ENCODE assay signal across 22 cellular contexts in genomic region chr1:203124546-203125317, GRCh38. TPM values are rescaled to one million over a fixed set of nuclear protein-coding genes. Genes with fewer than 3 reads are reported as not detected.
DNase-seq lines count a peak whose midpoint lies in the region; ATAC-seq and TF ChIP-seq lines count a peak whose summit lies in the region.
"Had no signal": no experiment of that assay in that cellular context is flagged by ENCODE, and none has a peak within 500 bp of the region (broad histone marks: within the 10 kb centered on the region; RNA-seq: fewer than 3 reads in every experiment).

No MANE protein-coding gene starts in this region.

- H2AFZ ChIP-seq in PC-3 (ENCODE audit: low read length), result no peak overlapping the region

- H3K9ac ChIP-seq in PC-3 (ENCODE audit: low read length), result no peak overlapping the region

- ATAC-seq in PC-3, result no peak
- no peak for ATAC-seq in activated CD8-positive, alpha-beta T cell treated with anti-CD3 and anti-CD28 coated beads, Interleukin-2, amount 10 ng/mL, durations not matched to agents 7 days and 5 days
- no peak for ATAC-seq in GM21737 (IDR thresholded peaks at IDR 0.05; ENCODE audit: unreplicated experiment)
- ATAC-seq: activated CD4-positive, CD25-positive, alpha-beta regulatory T cell treated with anti-CD3 and anti-CD28 coated beads, Interleukin-2, amount 50 U/mL, for 24 hours; mucosa of descending colon; stimulated activated naive B cell treated with anti-CD40 and anti-IgM and Interleukin-4, amounts not matched to agents 10 μg/mL and 1 μg/mL and 100 μg/mL, for 72 hours; T-helper 17 cell had no signal

- H3K36me3 Mint-ChIP-seq in activated CD8-positive, alpha-beta T cell treated with anti-CD3 and anti-CD28 coated beads, Interleukin-2, amount 10 ng/mL, durations not matched to agents 7 days and 5 days (ENCODE audit: low read depth), result no peaks in the 10 kb centered on the region
- H3K36me3 Mint-ChIP-seq: activated naive CD8-positive, alpha-beta T cell treated with anti-CD3 and anti-CD28 coated beads, Interleukin-2, amount 10 ng/mL, durations not matched to agents 7 days and 5 days; stimulated activated naive B cell treated with anti-CD40 and anti-IgM and Interleukin-4, amounts not matched to agents 10 μg/mL and 1 μg/mL and 100 μg/mL, for 72 hours had no signal

- H3K9me3 Mint-ChIP-seq in activated CD8-positive, alpha-beta T cell treated with anti-CD3 and anti-CD28 coated beads, Interleukin-2, amount 10 ng/mL, durations not matched to agents 7 days and 5 days (ENCODE audit: insufficient read depth), result no peaks in the 10 kb centered on the region
- H3K9me3 Mint-ChIP-seq: activated naive CD8-positive, alpha-beta T cell treated with anti-CD3 and anti-CD28 coated beads, Interleukin-2, amount 10 ng/mL, durations not matched to agents 7 days and 5 days; activated T-cell treated with anti-CD3 and anti-CD28 coated beads, Interleukin-2, amount 50 U/mL, for 24 hours; stimulated activated naive B cell treated with anti-CD40 and anti-IgM and Interleukin-4, amounts not matched to agents 10 μg/mL and 1 μg/mL and 100 μg/mL, for 72 hours had no signal

- POLR2A ChIA-PET in PC-3 (lab: Charles Lee; ENCODE audit: unreplicated experiment), result no interaction called here
- POLR2A ChIA-PET in activated CD8-positive, alpha-beta T cell treated with anti-CD3 and anti-CD28 coated beads, Interleukin-2, amount 10 ng/mL, durations not matched to agents 7 days and 5 days (lab: Charles Lee), result no interaction called here

- peak; percentile 78 for DNase-seq in A172 (ENCODE audit: low spot score)
- peak; percentile 59 for DNase-seq in Daoy (ENCODE audit: low read depth)
- peak; percentile 68 for DNase-seq in PC-3
- peak; percentile 30 for DNase-seq in fibroblast of mammary gland (ENCODE audit: low read depth)
- DNase-seq in brain microvascular endothelial cell, result no peak
- no peak for DNase-seq in activated CD8-positive, alpha-beta T cell treated with anti-CD3 and anti-CD28 coated beads, Interleukin-2, amount 10 ng/mL, durations not matched to agents 7 days and 5 days
- DNase-seq in NCI-H748 treated with DMSO at 0.1 percent for 48 hours (lab: John Stamatoyannopoulos, UW), result no peak
- DNase-seq: activated naive CD8-positive, alpha-beta T cell treated with anti-CD3 and anti-CD28 coated beads, Interleukin-2, amount 10 ng/mL, durations not matched to agents 7 days and 5 days; activated T-cell treated with anti-CD3 and anti-CD28 coated beads, Interleukin-2, amount 50 U/mL, for 24 hours; BE2C; cerebellar nuclear complex; mucosa of descending colon; NCI-H187 treated with DMSO at 0.1 percent for 48 hours; NCI-H526 treated with DMSO at 0.1 percent for 48 hours; stimulated activated naive B cell treated with anti-CD40 and anti-IgM and Interleukin-4, amounts not matched to agents 10 μg/mL and 1 μg/mL and 100 μg/mL, for 72 hours; T-helper 17 cell had no signal

- no peak overlapping the region for H3K4me2 ChIP-seq in PC-3 (ENCODE audit: low read length)

- in situ Hi-C loops in brain microvascular endothelial cell (cut with HindIII; ENCODE audit: low pct_ligation_motif_present, low sequenced_read_pairs), result no loop called here

- peaks cover 72% of the 10 kb centered on the region for H3K27me3 Mint-ChIP-seq in activated CD8-positive, alpha-beta T cell treated with anti-CD3 and anti-CD28 coated beads, Interleukin-2, amount 10 ng/mL, durations not matched to agents 7 days and 5 days (ENCODE audit: low read depth)

- CTCF ChIA-PET in PC-3 (lab: Charles Lee), result no interaction called here
- CTCF ChIA-PET in activated CD8-positive, alpha-beta T cell treated with anti-CD3 and anti-CD28 coated beads, Interleukin-2, amount 10 ng/mL, durations not matched to agents 7 days and 5 days (lab: Charles Lee), result interaction anchor here (1.3 kb wide), 1 partner anchor 12 kb away, joined by 3 read pairs; no protein-coding TSS in a partner anchor

- H3K9me3 ChIP-seq in PC-3 (ENCODE audit: low read length), result no peaks in the 10 kb centered on the region
- H3K9me3 ChIP-seq: BE2C, mucosa of descending colon had no signal

- BruUV-seq in PC-3 (replicated peaks; lab: Mats Ljungman, UMichigan), result no TSS peak

- no peaks in the 10 kb centered on the region for H4K20me1 ChIP-seq in PC-3 (ENCODE audit: low read length)

- H3K36me3 ChIP-seq in PC-3 (ENCODE audit: low read depth, low read length) (no peaks in the 10 kb centered on the region), brain microvascular endothelial cell (replicated peaks) (no peaks in the 10 kb centered on the region)
- H3K36me3 ChIP-seq: BE2C had no signal

- H3K4me3 ChIP-seq in PC-3 (ENCODE audit: low read length), result no peak overlapping the region
- H3K4me3 ChIP-seq in fibroblast of mammary gland (ENCODE audit: control insufficient read depth, low read depth, low read length), result no peak overlapping the region
- no peak overlapping the region for H3K4me3 ChIP-seq in brain microvascular endothelial cell (ENCODE audit: low read depth, low read length)
- H3K4me3 ChIP-seq: mucosa of descending colon, skin epidermis had no signal

- H3K79me2 ChIP-seq in PC-3 (ENCODE audit: low read length), result no peaks in the 10 kb centered on the region

- H3K4me3 Mint-ChIP-seq in activated CD8-positive, alpha-beta T cell treated with anti-CD3 and anti-CD28 coated beads, Interleukin-2, amount 10 ng/mL, durations not matched to agents 7 days and 5 days, result no peak overlapping the region
- H3K4me3 Mint-ChIP-seq: activated naive CD8-positive, alpha-beta T cell treated with anti-CD3 and anti-CD28 coated beads, Interleukin-2, amount 10 ng/mL, durations not matched to agents 7 days and 5 days; activated T-cell treated with anti-CD3 and anti-CD28 coated beads, Interleukin-2, amount 50 U/mL, for 24 hours; IgD-negative memory B cell; stimulated activated naive B cell treated with anti-CD40 and anti-IgM and Interleukin-4, amounts not matched to agents 10 μg/mL and 1 μg/mL and 100 μg/mL, for 72 hours; T-helper 17 cell had no signal

- TF ChIP-seq CTCF in PC-3 (conservative IDR thresholded peaks at IDR 0.05; ENCODE audit: low read depth, low read length) (no peak), fibroblast of mammary gland (conservative IDR thresholded peaks at IDR 0.05; ENCODE audit: control insufficient read depth, insufficient read depth, low read depth, low read length) (no peak), brain microvascular endothelial cell (IDR thresholded peaks at IDR 0.05; ENCODE audit: low read depth, low read length, missing control alignments) (no peak)

- H3K27ac ChIP-seq in PC-3 (ENCODE audit: low read length), result no peak overlapping the region
- no peak overlapping the region for H3K27ac ChIP-seq in brain microvascular endothelial cell
- H3K27ac ChIP-seq: skin epidermis had no signal

- no peak overlapping the region for H3K27ac Mint-ChIP-seq in activated CD8-positive, alpha-beta T cell treated with anti-CD3 and anti-CD28 coated beads, Interleukin-2, amount 10 ng/mL, durations not matched to agents 7 days and 5 days
- H3K27ac Mint-ChIP-seq: activated naive CD8-positive, alpha-beta T cell treated with anti-CD3 and anti-CD28 coated beads, Interleukin-2, amount 10 ng/mL, durations not matched to agents 7 days and 5 days; activated T-cell treated with anti-CD3 and anti-CD28 coated beads, Interleukin-2, amount 50 U/mL, for 24 hours; IgD-negative memory B cell; stimulated activated naive B cell treated with anti-CD40 and anti-IgM and Interleukin-4, amounts not matched to agents 10 μg/mL and 1 μg/mL and 100 μg/mL, for 72 hours; T-helper 17 cell had no signal

- intact Hi-C loops in PC-3 (cut with micrococcal nuclease), result loop anchor here (5.0 kb wide), 1 partner anchor 87 kb away; no protein-coding TSS in a partner anchor

- H3K9me2 ChIP-seq in PC-3 (replicated peaks; ENCODE audit: low read length), result no peaks in the 10 kb centered on the region

- H3K4me1 Mint-ChIP-seq in activated CD8-positive, alpha-beta T cell treated with anti-CD3 and anti-CD28 coated beads, Interleukin-2, amount 10 ng/mL, durations not matched to agents 7 days and 5 days (ENCODE audit: low read depth), result peaks cover 26% of the 10 kb centered on the region

- H3K27me3 ChIP-seq in PC-3 (ENCODE audit: low read length) (peaks cover 61% of the 10 kb centered on the region), brain microvascular endothelial cell (replicated peaks) (peaks cover 41% of the 10 kb centered on the region)

- no peaks in the 10 kb centered on the region for H3K4me1 ChIP-seq in PC-3 (ENCODE audit: insufficient read depth, low read length)

- H3F3A ChIP-seq in PC-3 (ENCODE audit: low read length, unreplicated experiment), result no peaks in the 10 kb centered on the region

RNA-seq across cellular contexts. Expression of gene ADORA1, which starts 2.8 kb away (rescaled TPM):
- 21.1 and 30.6 TPM in 2 replicates for total RNA-seq in A172 (2014; rRNA removed; shearing (Covaris generic))
- total RNA-seq in Daoy (2014; rRNA removed; shearing (Covaris generic)), result 0.89 and 2.7 TPM in 2 replicates
- total RNA-seq in PC-3 (2014; rRNA removed), result 1.4 and 3.9 TPM in 2 replicates
- not detected for total RNA-seq in activated CD8-positive, alpha-beta T cell treated with anti-CD3 and anti-CD28 coated beads, Interleukin-2, amount 10 ng/mL, durations not matched to agents 7 days and 5 days
- total RNA-seq: activated naive CD8-positive, alpha-beta T cell treated with anti-CD3 and anti-CD28 coated beads, Interleukin-2, amount 10 ng/mL, durations not matched to agents 7 days and 5 days; endothelial cell of umbilical vein had no signal

RNA-seq across cellular contexts. Expression of gene MYOG, which starts 38.9 kb away (rescaled TPM):
- total RNA-seq in A172 (2014; rRNA removed; shearing (Covaris generic)), result not detected in 2 replicates
- total RNA-seq in Daoy (2014; rRNA removed; shearing (Covaris generic)), result not detected in 2 replicates
- not detected in 2 replicates for total RNA-seq in PC-3 (2014; rRNA removed)
- total RNA-seq in activated CD8-positive, alpha-beta T cell treated with anti-CD3 and anti-CD28 coated beads, Interleukin-2, amount 10 ng/mL, durations not matched to agents 7 days and 5 days, result not detected
- total RNA-seq: activated naive CD8-positive, alpha-beta T cell treated with anti-CD3 and anti-CD28 coated beads, Interleukin-2, amount 10 ng/mL, durations not matched to agents 7 days and 5 days; endothelial cell of umbilical vein; mucosa of descending colon; omental fat pad; T-helper 17 cell had no signal

RNA-seq across cellular contexts. Expression of gene MYBPH, which starts 50.9 kb away (rescaled TPM):
- total RNA-seq in A172 (2014; rRNA removed; shearing (Covaris generic)), result 0.36 and 0.38 TPM in 2 replicates
- total RNA-seq in Daoy (2014; rRNA removed; shearing (Covaris generic)), result not detected in 2 replicates
- total RNA-seq in PC-3 (2014; rRNA removed), result not detected in 2 replicates
- total RNA-seq in activated CD8-positive, alpha-beta T cell treated with anti-CD3 and anti-CD28 coated beads, Interleukin-2, amount 10 ng/mL, durations not matched to agents 7 days and 5 days, result not detected
- total RNA-seq: activated naive CD8-positive, alpha-beta T cell treated with anti-CD3 and anti-CD28 coated beads, Interleukin-2, amount 10 ng/mL, durations not matched to agents 7 days and 5 days; endothelial cell of umbilical vein; mucosa of descending colon; T-helper 17 cell had no signal

Comparison
In these comparisons a context has a peak if more than half of its experiments do, and no peak if none do; other contexts are left out.
1. DNase-seq: peak in A172 (single experiment), Daoy (single experiment), PC-3 (single experiment) and fibroblast of mammary gland (single experiment); none in brain microvascular endothelial cell (single experiment), activated CD8-positive, alpha-beta T cell treated with anti-CD3 and anti-CD28 coated beads, Interleukin-2, amount 10 ng/mL, durations not matched to agents 7 days and 5 days (single experiment) and NCI-H748 treated with DMSO at 0.1 percent for 48 hours (single experiment).